ENCODE assay signal across 1 cellular context in the genomic region with DNA sequence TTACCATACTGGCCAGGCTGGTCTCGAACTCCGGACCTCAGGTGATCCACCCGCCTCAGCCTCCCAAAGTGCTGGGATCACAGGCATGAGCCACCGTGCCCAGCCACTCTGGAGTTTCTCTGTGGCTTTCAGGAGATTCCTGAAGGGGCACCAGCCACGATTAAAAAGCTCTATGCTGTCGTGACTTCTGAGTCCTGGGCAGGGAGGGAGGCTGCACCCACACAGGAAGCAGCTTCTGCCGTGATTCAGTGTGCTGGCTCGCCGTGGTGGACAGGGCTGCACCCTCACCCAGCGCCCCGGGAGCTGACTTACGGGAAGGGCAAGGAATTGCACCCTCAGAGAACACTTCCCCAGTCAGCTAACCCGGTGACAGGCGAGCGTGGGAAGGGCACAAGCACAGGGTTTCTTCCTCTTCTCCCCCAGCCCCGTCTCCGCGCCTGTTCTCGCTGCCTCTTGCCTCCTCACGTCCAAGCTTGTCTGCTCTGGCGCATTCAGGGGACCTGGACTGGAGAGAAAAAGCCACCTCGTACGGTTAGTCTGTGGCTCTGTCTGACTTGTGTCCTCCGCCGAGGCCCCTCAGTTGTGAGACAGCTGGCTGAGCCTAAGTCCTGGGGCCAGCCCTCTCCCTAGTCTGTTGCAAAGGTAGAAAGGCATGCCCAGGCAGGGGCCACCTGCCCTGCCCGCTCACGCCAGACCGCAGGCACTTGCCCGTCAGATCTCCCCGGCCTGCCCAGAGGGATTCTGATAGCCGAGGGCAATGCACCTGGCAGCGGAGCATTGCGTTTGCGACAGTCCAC.
TF ChIP-seq lines count a peak whose summit lies in the region.

No MANE protein-coding gene starts in this region.

TF ChIP-seq in WTC11, 78 proteins besides CTCF, POLR2A, EP300 and RAD21 (continued from another document):
- TF ChIP-seq, protein P1, sequence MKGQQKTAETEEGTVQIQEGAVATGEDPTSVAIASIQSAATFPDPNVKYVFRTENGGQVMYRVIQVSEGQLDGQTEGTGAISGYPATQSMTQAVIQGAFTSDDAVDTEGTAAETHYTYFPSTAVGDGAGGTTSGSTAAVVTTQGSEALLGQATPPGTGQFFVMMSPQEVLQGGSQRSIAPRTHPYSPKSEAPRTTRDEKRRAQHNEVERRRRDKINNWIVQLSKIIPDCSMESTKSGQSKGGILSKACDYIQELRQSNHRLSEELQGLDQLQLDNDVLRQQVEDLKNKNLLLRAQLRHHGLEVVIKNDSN (CRISPR knock-in tag; IDR thresholded peaks at IDR 0.05): no peak
- no peak for TF ChIP-seq ZNF138 (CRISPR knock-in tag; conservative IDR thresholded peaks at IDR 0.05)
- TF ChIP-seq, protein P2, sequence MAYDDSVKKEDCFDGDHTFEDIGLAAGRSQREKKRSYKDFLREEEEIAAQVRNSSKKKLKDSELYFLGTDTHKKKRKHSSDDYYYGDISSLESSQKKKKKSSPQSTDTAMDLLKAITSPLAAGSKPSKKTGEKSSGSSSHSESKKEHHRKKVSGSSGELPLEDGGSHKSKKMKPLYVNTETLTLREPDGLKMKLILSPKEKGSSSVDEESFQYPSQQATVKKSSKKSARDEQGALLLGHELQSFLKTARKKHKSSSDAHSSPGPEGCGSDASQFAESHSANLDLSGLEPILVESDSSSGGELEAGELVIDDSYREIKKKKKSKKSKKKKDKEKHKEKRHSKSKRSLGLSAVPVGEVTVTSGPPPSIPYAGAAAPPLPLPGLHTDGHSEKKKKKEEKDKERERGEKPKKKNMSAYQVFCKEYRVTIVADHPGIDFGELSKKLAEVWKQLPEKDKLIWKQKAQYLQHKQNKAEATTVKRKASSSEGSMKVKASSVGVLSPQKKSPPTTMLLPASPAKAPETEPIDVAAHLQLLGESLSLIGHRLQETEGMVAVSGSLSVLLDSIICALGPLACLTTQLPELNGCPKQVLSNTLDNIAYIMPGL (CRISPR knock-in tag; IDR thresholded peaks at IDR 0.05): no peak
- TF ChIP-seq CREB1 (CRISPR knock-in tag; IDR thresholded peaks at IDR 0.05): no peak
- TF ChIP-seq, protein P3, sequence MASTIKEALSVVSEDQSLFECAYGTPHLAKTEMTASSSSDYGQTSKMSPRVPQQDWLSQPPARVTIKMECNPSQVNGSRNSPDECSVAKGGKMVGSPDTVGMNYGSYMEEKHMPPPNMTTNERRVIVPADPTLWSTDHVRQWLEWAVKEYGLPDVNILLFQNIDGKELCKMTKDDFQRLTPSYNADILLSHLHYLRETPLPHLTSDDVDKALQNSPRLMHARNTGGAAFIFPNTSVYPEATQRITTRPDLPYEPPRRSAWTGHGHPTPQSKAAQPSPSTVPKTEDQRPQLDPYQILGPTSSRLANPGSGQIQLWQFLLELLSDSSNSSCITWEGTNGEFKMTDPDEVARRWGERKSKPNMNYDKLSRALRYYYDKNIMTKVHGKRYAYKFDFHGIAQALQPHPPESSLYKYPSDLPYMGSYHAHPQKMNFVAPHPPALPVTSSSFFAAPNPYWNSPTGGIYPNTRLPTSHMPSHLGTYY (CRISPR knock-in tag; IDR thresholded peaks at IDR 0.05): no peak
- TF ChIP-seq GABPB1 (CRISPR knock-in tag; IDR thresholded peaks at IDR 0.05): no peak
- no peak for TF ChIP-seq TP53 (CRISPR knock-in tag; IDR thresholded peaks at IDR 0.05)
- no peak for TF ChIP-seq ESRRA (CRISPR knock-in tag; IDR thresholded peaks at IDR 0.05; ENCODE audit: borderline replicate concordance)
- TF ChIP-seq NFYB (CRISPR knock-in tag; conservative IDR thresholded peaks at IDR 0.05; ENCODE audit: low read depth): no peak
- TF ChIP-seq, protein P4, sequence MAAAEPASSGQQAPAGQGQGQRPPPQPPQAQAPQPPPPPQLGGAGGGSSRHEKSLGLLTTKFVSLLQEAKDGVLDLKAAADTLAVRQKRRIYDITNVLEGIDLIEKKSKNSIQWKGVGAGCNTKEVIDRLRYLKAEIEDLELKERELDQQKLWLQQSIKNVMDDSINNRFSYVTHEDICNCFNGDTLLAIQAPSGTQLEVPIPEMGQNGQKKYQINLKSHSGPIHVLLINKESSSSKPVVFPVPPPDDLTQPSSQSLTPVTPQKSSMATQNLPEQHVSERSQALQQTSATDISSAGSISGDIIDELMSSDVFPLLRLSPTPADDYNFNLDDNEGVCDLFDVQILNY (CRISPR knock-in tag; IDR thresholded peaks at IDR 0.05): no peak
